14 cellular contexts compared by ENCODE assay signal in the genomic region with DNA sequence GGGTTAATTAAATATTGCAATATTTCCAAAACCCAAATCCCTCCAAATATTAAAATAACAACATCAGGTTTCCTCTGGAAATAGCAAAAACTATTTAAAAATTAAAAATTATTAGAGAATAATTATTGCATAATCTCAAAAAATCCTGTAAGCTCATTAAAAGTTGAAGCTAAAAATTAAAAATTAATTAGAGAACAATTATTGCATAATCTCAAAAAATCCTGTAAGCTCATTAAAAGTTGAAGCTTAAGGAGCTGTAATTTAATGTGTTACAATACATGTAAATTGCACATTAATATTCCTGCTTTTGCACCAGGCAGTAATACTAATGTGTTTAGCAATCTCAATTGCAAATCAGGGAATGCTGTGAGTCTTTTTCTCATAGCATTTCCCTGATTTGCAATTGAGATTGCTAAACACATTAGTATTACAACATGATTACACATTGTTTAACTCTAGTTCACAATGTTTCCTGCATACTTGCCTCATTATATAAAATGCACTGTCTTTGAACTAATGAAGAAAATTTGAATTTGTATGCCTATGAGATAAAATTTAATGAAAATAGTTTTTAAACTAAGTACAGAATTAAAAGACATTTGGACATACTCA.
A peak's percentile ranks its signal among the peaks of the same experiment; 100 is the strongest.
DNase-seq lines count a peak whose midpoint lies in the region; FAIRE-seq and TF ChIP-seq lines count a peak whose summit lies in the region.
"Had no signal": no experiment of that assay in that cellular context is flagged by ENCODE, and none has a peak within 500 bp of the region (broad histone marks: within the 10 kb centered on the region; RNA-seq: fewer than 3 reads in every experiment).

No MANE protein-coding gene starts in this region.

- TF ChIP-seq CTCF in A673 (conservative IDR thresholded peaks at IDR 0.05; ENCODE audit: low read depth, low read length) = no peak
- no peak for TF ChIP-seq CTCF in cardiac fibroblast (IDR thresholded peaks at IDR 0.05; ENCODE audit: low read depth, low read length)

- no peak for FAIRE-seq in GM12892 (lab: Jason Lieb, UNC)
- FAIRE-seq: H54 had no signal

- no peak overlapping the region for H3K27ac ChIP-seq in A673 (ENCODE audit: low read depth, low read length, poor library complexity, severe bottlenecking)

- peaks cover 3% of the 10 kb centered on the region for H3K4me1 ChIP-seq in A673 (ENCODE audit: insufficient read depth, low read length, poor library complexity, severe bottlenecking)

- no peak for TF ChIP-seq POLR2A in GM12892 (IDR thresholded peaks at IDR 0.05; ENCODE audit: low read depth, low read length)

- peak; percentile 23 for DNase-seq in A673 (ENCODE audit: low spot score)
- peak; percentile 32 for DNase-seq in HS-5 (ENCODE audit: low read depth)
- DNase-seq in cardiac fibroblast (ENCODE audit: low read depth in 2 of 2) = peak; percentile 4 to 47
- DNase-seq in iris pigment epithelial cell (ENCODE audit: low read depth) = peak; percentile 10
- no peak for DNase-seq in NCI-H1092 (lab: John Stamatoyannopoulos, UW)
- DNase-seq in Ammon's horn (ENCODE audit: low spot score) = no peak
- no peak for DNase-seq in GM12892 (ENCODE audit: insufficient read length)
- DNase-seq: COR-L47, Kasumi-1, NCI-H1417 treated with DMSO at 0.1 percent for 48 hours, NCI-H1930, OCI-M1, SIG-M5 had no signal

- H3K36me3 ChIP-seq in A673 (ENCODE audit: insufficient read depth, low read length, poor library complexity, severe bottlenecking) = no peaks in the 10 kb centered on the region

- CTCF ChIA-PET in A673 (lab: Charles Lee) = no interaction called here

- H3K4me3 ChIP-seq in A673 (ENCODE audit: low read depth, low read length, poor library complexity, severe bottlenecking) = no peak overlapping the region
- H3K4me3 ChIP-seq in cardiac fibroblast (replicated peaks in 1 of 2; ENCODE audit: low read depth in 2 of 2, low read length in 2 of 2) = no peak overlapping the region

- H3K27me3 ChIP-seq in A673 (replicated peaks; ENCODE audit: insufficient read depth, low read depth, low read length, poor library complexity) = no peaks in the 10 kb centered on the region

- no TSS peak for BruUV-seq in A673 (replicated peaks; lab: Mats Ljungman, UMichigan)

- intact Hi-C loops in A673 (cut with micrococcal nuclease; ENCODE audit: unreplicated experiment) = no loop called here

- H3K9me3 ChIP-seq in A673 (ENCODE audit: low read depth, low read length, poor library complexity, severe bottlenecking) = no peaks in the 10 kb centered on the region

- POLR2A ChIA-PET in A673 (lab: Charles Lee; ENCODE audit: low non-redundant PET) = no interaction called here

Comparison
In these comparisons a context has a peak if more than half of its experiments do, and no peak if none do; other contexts are left out.
1. DNase-seq: peak in A673 (single experiment), HS-5 (single experiment), cardiac fibroblast (2 of 2) and iris pigment epithelial cell (single experiment); none in NCI-H1092 (single experiment), Ammon's horn (single experiment) and GM12892 (single experiment).